In the genomic region with DNA sequence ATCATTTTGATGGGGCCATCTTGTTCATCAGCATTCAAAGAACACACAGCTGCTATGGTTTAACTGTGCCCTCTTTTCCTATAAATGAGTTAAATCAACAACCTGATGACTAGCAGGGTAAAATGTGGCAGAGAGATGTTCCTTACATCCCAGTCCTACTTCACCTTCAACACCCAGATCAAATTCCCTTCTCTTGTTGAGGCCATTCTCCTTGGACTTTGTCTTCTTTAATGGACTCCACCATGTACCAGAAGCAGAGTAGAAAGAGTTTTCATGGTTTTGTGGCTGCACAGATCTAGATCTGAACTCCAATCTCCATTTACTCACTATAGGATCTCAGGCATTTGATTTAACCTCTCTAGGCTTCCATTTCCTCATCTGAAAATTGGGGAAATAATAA, we compare ENCODE assay signal across 1 cellular context.
TF ChIP-seq lines count a peak whose summit lies in the region.

No MANE protein-coding gene starts in this region.

TF ChIP-seq in HepG2, 621 proteins besides CTCF, POLR2A, EP300 and RAD21 (continued from another document):
- TF ChIP-seq, protein P1, sequence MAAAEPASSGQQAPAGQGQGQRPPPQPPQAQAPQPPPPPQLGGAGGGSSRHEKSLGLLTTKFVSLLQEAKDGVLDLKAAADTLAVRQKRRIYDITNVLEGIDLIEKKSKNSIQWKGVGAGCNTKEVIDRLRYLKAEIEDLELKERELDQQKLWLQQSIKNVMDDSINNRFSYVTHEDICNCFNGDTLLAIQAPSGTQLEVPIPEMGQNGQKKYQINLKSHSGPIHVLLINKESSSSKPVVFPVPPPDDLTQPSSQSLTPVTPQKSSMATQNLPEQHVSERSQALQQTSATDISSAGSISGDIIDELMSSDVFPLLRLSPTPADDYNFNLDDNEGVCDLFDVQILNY (CRISPR knock-in tag; conservative IDR thresholded peaks at IDR 0.05), result no peak
- TF ChIP-seq ZNF713 (CRISPR knock-in tag; IDR thresholded peaks at IDR 0.05), result no peak
- TF ChIP-seq, protein P2, sequence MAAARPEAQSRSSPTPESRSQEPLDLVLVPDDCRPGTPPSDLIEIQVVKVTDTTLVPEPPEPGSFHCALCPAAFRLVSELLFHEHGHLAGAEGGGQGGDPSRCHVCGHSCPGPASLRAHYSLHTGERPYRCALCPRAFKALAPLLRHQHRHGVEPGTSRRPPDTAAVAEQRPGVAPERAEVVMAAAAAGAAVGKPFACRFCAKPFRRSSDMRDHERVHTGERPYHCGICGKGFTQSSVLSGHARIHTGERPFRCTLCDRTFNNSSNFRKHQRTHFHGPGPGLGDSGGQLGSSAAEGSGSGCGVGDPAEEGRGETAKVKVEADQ (CRISPR knock-in tag; IDR thresholded peaks at IDR 0.05; ENCODE audit: borderline replicate concordance), result no peak; the same call in 1 of the 2 replicates
- TF ChIP-seq RERE (CRISPR knock-in tag; IDR thresholded peaks at IDR 0.05; ENCODE audit: low read depth), result no peak
- TF ChIP-seq HNF4A (CRISPR knock-in tag; IDR thresholded peaks at IDR 0.05), result peak; percentile 43; the same call in 1 of the 2 replicates
- TF ChIP-seq BCL3 (CRISPR knock-in tag; IDR thresholded peaks at IDR 0.05), result 0 out of 2 replicates have a peak, but pooled peaks have one; percentile 44
- TF ChIP-seq FOXK1 (CRISPR knock-in tag; IDR thresholded peaks at IDR 0.05; ENCODE audit: borderline replicate concordance, low read depth), result 0 out of 2 replicates have a peak, but pooled peaks have one; percentile 14
- peak; percentile 71; the same call in 1 of the 2 replicates for TF ChIP-seq ZNF644 (CRISPR knock-in tag; IDR thresholded peaks at IDR 0.05; ENCODE audit: low read depth)
- no peak for TF ChIP-seq TBX3 (IDR thresholded peaks at IDR 0.05; ENCODE audit: borderline replicate concordance)
- no peak for TF ChIP-seq ZNF275 (CRISPR knock-in tag; IDR thresholded peaks at IDR 0.05; ENCODE audit: borderline replicate concordance)
- 0 out of 2 replicates have a peak, but pooled peaks have one; percentile 13 for TF ChIP-seq YEATS4 (CRISPR knock-in tag; IDR thresholded peaks at IDR 0.05; ENCODE audit: borderline replicate concordance)
- no peak for TF ChIP-seq USF2 (IDR thresholded peaks at IDR 0.05; ENCODE audit: low read depth, low read length)
- 0 out of 2 replicates have a peak, but pooled peaks have one; percentile 33 for TF ChIP-seq USF2 (CRISPR knock-in tag; IDR thresholded peaks at IDR 0.05; ENCODE audit: borderline replicate concordance)
- TF ChIP-seq, protein P3, sequence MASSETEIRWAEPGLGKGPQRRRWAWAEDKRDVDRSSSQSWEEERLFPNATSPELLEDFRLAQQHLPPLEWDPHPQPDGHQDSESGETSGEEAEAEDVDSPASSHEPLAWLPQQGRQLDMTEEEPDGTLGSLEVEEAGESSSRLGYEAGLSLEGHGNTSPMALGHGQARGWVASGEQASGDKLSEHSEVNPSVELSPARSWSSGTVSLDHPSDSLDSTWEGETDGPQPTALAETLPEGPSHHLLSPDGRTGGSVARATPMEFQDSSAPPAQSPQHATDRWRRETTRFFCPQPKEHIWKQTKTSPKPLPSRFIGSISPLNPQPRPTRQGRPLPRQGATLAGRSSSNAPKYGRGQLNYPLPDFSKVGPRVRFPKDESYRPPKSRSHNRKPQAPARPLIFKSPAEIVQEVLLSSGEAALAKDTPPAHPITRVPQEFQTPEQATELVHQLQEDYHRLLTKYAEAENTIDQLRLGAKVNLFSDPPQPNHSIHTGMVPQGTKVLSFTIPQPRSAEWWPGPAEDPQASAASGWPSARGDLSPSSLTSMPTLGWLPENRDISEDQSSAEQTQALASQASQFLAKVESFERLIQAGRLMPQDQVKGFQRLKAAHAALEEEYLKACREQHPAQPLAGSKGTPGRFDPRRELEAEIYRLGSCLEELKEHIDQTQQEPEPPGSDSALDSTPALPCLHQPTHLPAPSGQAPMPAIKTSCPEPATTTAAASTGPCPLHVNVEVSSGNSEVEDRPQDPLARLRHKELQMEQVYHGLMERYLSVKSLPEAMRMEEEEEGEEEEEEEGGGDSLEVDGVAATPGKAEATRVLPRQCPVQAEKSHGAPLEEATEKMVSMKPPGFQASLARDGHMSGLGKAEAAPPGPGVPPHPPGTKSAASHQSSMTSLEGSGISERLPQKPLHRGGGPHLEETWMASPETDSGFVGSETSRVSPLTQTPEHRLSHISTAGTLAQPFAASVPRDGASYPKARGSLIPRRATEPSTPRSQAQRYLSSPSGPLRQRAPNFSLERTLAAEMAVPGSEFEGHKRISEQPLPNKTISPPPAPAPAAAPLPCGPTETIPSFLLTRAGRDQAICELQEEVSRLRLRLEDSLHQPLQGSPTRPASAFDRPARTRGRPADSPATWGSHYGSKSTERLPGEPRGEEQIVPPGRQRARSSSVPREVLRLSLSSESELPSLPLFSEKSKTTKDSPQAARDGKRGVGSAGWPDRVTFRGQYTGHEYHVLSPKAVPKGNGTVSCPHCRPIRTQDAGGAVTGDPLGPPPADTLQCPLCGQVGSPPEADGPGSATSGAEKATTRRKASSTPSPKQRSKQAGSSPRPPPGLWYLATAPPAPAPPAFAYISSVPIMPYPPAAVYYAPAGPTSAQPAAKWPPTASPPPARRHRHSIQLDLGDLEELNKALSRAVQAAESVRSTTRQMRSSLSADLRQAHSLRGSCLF (CRISPR knock-in tag; IDR thresholded peaks at IDR 0.05; ENCODE audit: borderline replicate concordance), result no peak
- TF ChIP-seq ZNF850 (CRISPR knock-in tag; conservative IDR thresholded peaks at IDR 0.05), result no peak
- TF ChIP-seq HNF4G (IDR thresholded peaks at IDR 0.05; ENCODE audit: borderline replicate concordance, low read depth, low read length), result 0 out of 2 replicates have a peak, but pooled peaks have one; percentile 10
- TF ChIP-seq HNF4G (CRISPR knock-in tag; IDR thresholded peaks at IDR 0.05; ENCODE audit: borderline replicate concordance, low read depth), result no peak
- no peak for TF ChIP-seq ZNF484 (CRISPR knock-in tag; IDR thresholded peaks at IDR 0.05; ENCODE audit: borderline replicate concordance, low read depth)
- no peak for TF ChIP-seq ZNF3 (CRISPR knock-in tag; IDR thresholded peaks at IDR 0.05)
- TF ChIP-seq ZFP36L2 (CRISPR knock-in tag; IDR thresholded peaks at IDR 0.05), result no peak
- TF ChIP-seq POGK (CRISPR knock-in tag; conservative IDR thresholded peaks at IDR 0.05), result no peak
